Comparison of ENCODE assay signal across 19 cellular contexts in the genomic region with DNA sequence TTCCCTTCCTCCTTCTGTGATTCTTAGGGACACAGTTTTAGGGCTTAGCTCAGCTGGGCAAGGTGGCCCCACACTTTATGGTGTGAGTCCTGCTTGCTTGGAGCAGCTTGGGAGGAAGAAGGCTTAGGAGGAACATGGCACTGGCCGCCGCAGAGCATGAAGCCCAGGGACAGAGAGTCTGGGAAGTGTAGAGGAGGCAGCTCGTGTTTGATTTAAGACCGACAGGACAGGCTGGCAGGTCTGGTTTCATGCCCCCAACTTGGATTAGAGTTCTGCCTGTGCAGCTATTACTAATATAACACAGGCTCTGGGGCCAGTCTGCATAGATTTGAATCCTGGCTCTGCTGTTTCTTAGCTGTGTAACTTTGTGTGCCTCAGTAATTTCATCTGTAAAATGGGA.
"Had no signal": no experiment of that assay in that cellular context is flagged by ENCODE, and none has a peak within 500 bp of the region (broad histone marks: within the 10 kb centered on the region; RNA-seq: fewer than 3 reads in every experiment).

No MANE protein-coding gene starts in this region.

- H3K27ac Mint-ChIP-seq: dendritic cell treated with granulocyte-macrophage colony-stimulating factor and Interleukin-4, amounts not matched to agents 40 ng/mL and 50 ng/mL, for 4 days; effector memory CD8-positive, alpha-beta T cell; memory B cell; naive thymus-derived CD4-positive, alpha-beta T cell; nephron progenitor cell; type B pancreatic cell had no signal

- H3K9me3 Mint-ChIP-seq: dendritic cell treated with granulocyte-macrophage colony-stimulating factor and Interleukin-4, amounts not matched to agents 40 ng/mL and 50 ng/mL, for 4 days; effector memory CD8-positive, alpha-beta T cell; memory B cell; nephron progenitor cell; type B pancreatic cell had no signal

- DNase-seq: effector memory CD8-positive, alpha-beta T cell; esophagus squamous epithelium; foreskin fibroblast; glutamatergic neuron; islet precursor cell; left lung; lower lobe of right lung; naive thymus-derived CD4-positive, alpha-beta T cell; nephron progenitor cell; posterior cingulate gyrus; stimulated activated CD4-positive, alpha-beta T cell treated with anti-CD3 and anti-CD28 coated beads, Interleukin-2, amount 100 ng/mL, for 48 hours; stimulated activated naive CD4-positive, alpha-beta T cell treated with Interleukin-2 at 50 U/mL for 16 hours; uterus had no signal

- H3K36me3 ChIP-seq: esophagus squamous epithelium, gastroesophageal sphincter, left lung, lower lobe of right lung, right atrium auricular region, uterus had no signal

- H3K9me3 ChIP-seq: esophagus squamous epithelium, gastroesophageal sphincter, left lung, lower lobe of right lung, right atrium auricular region, uterus had no signal

- H3K4me2 ChIP-seq: smooth muscle cell had no signal

- H3K36me3 Mint-ChIP-seq: naive thymus-derived CD4-positive, alpha-beta T cell; type B pancreatic cell had no signal

- H3K4me3 Mint-ChIP-seq: dendritic cell treated with granulocyte-macrophage colony-stimulating factor and Interleukin-4, amounts not matched to agents 40 ng/mL and 50 ng/mL, for 4 days; effector memory CD8-positive, alpha-beta T cell; memory B cell; naive thymus-derived CD4-positive, alpha-beta T cell; nephron progenitor cell; type B pancreatic cell had no signal

- H3K4me3 ChIP-seq: esophagus squamous epithelium, gastroesophageal sphincter, left lung, lower lobe of right lung, right atrium auricular region, smooth muscle cell, uterus had no signal

- H3K4me1 ChIP-seq: esophagus squamous epithelium, gastroesophageal sphincter, left lung, lower lobe of right lung, right atrium auricular region, uterus had no signal

- H3K27ac ChIP-seq: esophagus squamous epithelium, gastroesophageal sphincter, left lung, lower lobe of right lung, right atrium auricular region, uterus had no signal

- H3K27me3 ChIP-seq: right atrium auricular region had no signal

- H3K4me1 Mint-ChIP-seq: memory B cell had no signal
